8 cellular contexts compared by ENCODE assay signal in genomic region chr11:118448294-118448693, GRCh38. TPM values are rescaled to one million over a fixed set of nuclear protein-coding genes. Genes with fewer than 3 reads are reported as not detected.
DNase-seq lines count a peak whose midpoint lies in the region; ATAC-seq and TF ChIP-seq lines count a peak whose summit lies in the region.

No MANE protein-coding gene starts in this region.

- peak overlapping the region; percentile 45 for H3K4me2 ChIP-seq in fibroblast of lung (ENCODE audit: extremely low read depth, insufficient read depth, low read length)

- H3K27me3 ChIP-seq in fibroblast of lung (ENCODE audit: control insufficient read depth, insufficient read depth, low read length), result no peaks in the 10 kb centered on the region
- H3K27me3 ChIP-seq in suprapubic skin, result no peaks in the 10 kb centered on the region

- DNase-seq in fibroblast of lung (ENCODE audit: low read depth in 2 of 2) (peak; percentile 12 to 35), NCI-H1930 (lab: John Stamatoyannopoulos, UW) (no peak), suprapubic skin (ENCODE audit: low spot score in 2 of 2) (no peak), left cardiac atrium (no peak), NCI-H526 treated with DMSO at 0.1 percent for 48 hours (lab: John Stamatoyannopoulos, UW) (no peak)

- H3K9me3 ChIP-seq in fibroblast of lung (ENCODE audit: control insufficient read depth, insufficient read depth, low read depth, low read length) (no peaks in the 10 kb centered on the region), suprapubic skin (no peaks in the 10 kb centered on the region)

- H3K36me3 ChIP-seq in fibroblast of lung (ENCODE audit: control insufficient read depth, insufficient read depth, low read length), result no peaks in the 10 kb centered on the region
- H3K36me3 ChIP-seq in suprapubic skin, result peaks cover 5% of the 10 kb centered on the region

- ATAC-seq in GM18511 (IDR thresholded peaks at IDR 0.05; ENCODE audit: unreplicated experiment) (peak; percentile 96), GM21529 (IDR thresholded peaks at IDR 0.05; ENCODE audit: unreplicated experiment) (peak; percentile 86), HG03460 (IDR thresholded peaks at IDR 0.05; ENCODE audit: unreplicated experiment) (peak; percentile 84), left cardiac atrium (no peak)

- H2AFZ ChIP-seq in fibroblast of lung (ENCODE audit: low read length), result no peak overlapping the region

- TF ChIP-seq POLR2A in suprapubic skin (IDR thresholded peaks at IDR 0.05), result no peak

- TF ChIP-seq CTCF in fibroblast of lung (conservative IDR thresholded peaks at IDR 0.05 in 1 of 2, IDR thresholded peaks at IDR 0.05 in 1 of 2; ENCODE audit: low read depth in 1 of 2, low read length in 2 of 2) (no peak), suprapubic skin (IDR thresholded peaks at IDR 0.05) (no peak)

- H3K9ac ChIP-seq in fibroblast of lung (ENCODE audit: insufficient read depth, low read length), result no peak overlapping the region

- peaks cover 7% of the 10 kb centered on the region for H4K20me1 ChIP-seq in fibroblast of lung (ENCODE audit: control insufficient read depth, extremely low read depth, insufficient read depth, low read length)

- intact Hi-C loops in left cardiac atrium (cut with DNase I), result no loop called here

- peaks cover 2% of the 10 kb centered on the region for H3K4me1 ChIP-seq in fibroblast of lung (ENCODE audit: control insufficient read depth, extremely low read depth, insufficient read depth, low read length)
- H3K4me1 ChIP-seq in suprapubic skin, result peaks cover 19% of the 10 kb centered on the region

- TF ChIP-seq EP300 in suprapubic skin (IDR thresholded peaks at IDR 0.05), result no peak

- peaks cover 81% of the 10 kb centered on the region for H3K79me2 ChIP-seq in fibroblast of lung (ENCODE audit: control insufficient read depth, insufficient read depth, low read length)

- no peak overlapping the region for H3K4me3 ChIP-seq in fibroblast of lung (replicated peaks in 1 of 4; ENCODE audit: control extremely low read depth in 1 of 4, insufficient read depth in 1 of 4, low read depth in 3 of 4, low read length in 4 of 4)
- no peak overlapping the region for H3K4me3 ChIP-seq in suprapubic skin

- peak overlapping the region; percentile 15 for H3K27ac ChIP-seq in fibroblast of lung (ENCODE audit: insufficient read depth, low read length)
- H3K27ac ChIP-seq in suprapubic skin, result no peak overlapping the region

RNA-seq across cellular contexts. Expression of gene KMT2A, which starts 12.0 kb away (rescaled TPM):
- 19.0 and 33.4 TPM in 2 replicates for total RNA-seq in fibroblast of lung
- 15.3 and 17.1 TPM in 2 replicates for polyA plus RNA-seq in fibroblast of lung
- 10.5 and 14.7 TPM in 2 replicates for polyA plus RNA-seq in fibroblast of lung (2012)
- 76.4 and 107 TPM in 2 replicates for polyA minus RNA-seq in fibroblast of lung (ENCODE audit: low replicate concordance)
- total RNA-seq in suprapubic skin, result 100 to 1,000 TPM in 1 of 4 donors, 10 to 100 TPM in 3; 61.8 to 150 (median 80.1) TPM
- total RNA-seq in left cardiac atrium, result 10 to 100 TPM; 23.7 to 25.2 TPM

RNA-seq across cellular contexts. Expression of gene ATP5MG, which starts 46.9 kb away (rescaled TPM):
- total RNA-seq in fibroblast of lung (67.3 and 75.6 TPM in 2 replicates), suprapubic skin (10 to 100 TPM; 26.6 to 70.0 (median 49.7) TPM), left cardiac atrium (100 to 1,000 TPM; 567 to 582 TPM)
- 217 and 293 TPM in 2 replicates for polyA plus RNA-seq in fibroblast of lung
- 370 and 456 TPM in 2 replicates for polyA plus RNA-seq in fibroblast of lung (2012)
- polyA minus RNA-seq in fibroblast of lung (ENCODE audit: low replicate concordance), result 50.1 and 85.5 TPM in 2 replicates

Comparison
In these comparisons a context has a peak if more than half of its experiments do, and no peak if none do; other contexts are left out.
1. ATAC-seq: peak in GM18511 (single experiment), GM21529 (single experiment) and HG03460 (single experiment); none in left cardiac atrium (0 of 2).
2. DNase-seq: peak in fibroblast of lung (2 of 2); none in NCI-H1930 (0 of 2), suprapubic skin (0 of 2), left cardiac atrium (single experiment) and NCI-H526 treated with DMSO at 0.1 percent for 48 hours (single experiment).